1 cellular context compared by ENCODE assay signal in genomic region chr16:30698139-30698815, GRCh38.
TF ChIP-seq lines count a peak whose summit lies in the region.

No MANE protein-coding gene starts in this region.

TF ChIP-seq in K562, 482 proteins besides CTCF, POLR2A, EP300 and RAD21 (continued from another document and continues in another):
- 0 out of 2 replicates have a peak, but pooled peaks have one; percentile 18 for TF ChIP-seq DMBX1 (CRISPR knock-in tag; IDR thresholded peaks at IDR 0.05; ENCODE audit: borderline replicate concordance)
- peak; percentile 65; the same call in 1 of the 2 replicates for TF ChIP-seq KLF1 (tag; IDR thresholded peaks at IDR 0.05)
- TF ChIP-seq PCBP1 (IDR thresholded peaks at IDR 0.05; ENCODE audit: low read depth, low read length, poor library complexity, severe bottlenecking) = peak; percentile 22
- peak; percentile 91 to 96 (median 96) for TF ChIP-seq YY1 (IDR thresholded peaks at IDR 0.05; ENCODE audit: borderline replicate concordance in 1 of 3, control insufficient read depth in 1 of 3, extremely low read depth in 1 of 3, insufficient read depth in 3 of 3, insufficient read length in 1 of 3, insufficient replicate concordance in 2 of 3, low read depth in 1 of 3, low read length in 2 of 3)
- peak; percentile 83 for TF ChIP-seq PHF20 (IDR thresholded peaks at IDR 0.05; ENCODE audit: partially characterized antibody)
- TF ChIP-seq HMG20A (CRISPR knock-in tag; conservative IDR thresholded peaks at IDR 0.05) = no peak
- TF ChIP-seq GTF2E2 (tag; IDR thresholded peaks at IDR 0.05) = peak; percentile 92; the same call in 1 of the 2 replicates
- peak; percentile 97 for TF ChIP-seq ZBTB1 (CRISPR knock-in tag; IDR thresholded peaks at IDR 0.05; ENCODE audit: borderline replicate concordance, low read depth)
- peak; percentile 25 for TF ChIP-seq SMAD1 (IDR thresholded peaks at IDR 0.05; ENCODE audit: low read depth, low read length, partially characterized antibody)
- TF ChIP-seq ZBTB7A (IDR thresholded peaks at IDR 0.05; ENCODE audit: borderline replicate concordance, control insufficient read depth, low read depth, low read length) = peak; percentile 90
- TF ChIP-seq ZNF282 (CRISPR knock-in tag; IDR thresholded peaks at IDR 0.05) = no peak
- peak; percentile 99 for TF ChIP-seq ZFX (CRISPR knock-in tag; IDR thresholded peaks at IDR 0.05)
- peak; percentile 87 for TF ChIP-seq TRIM28 (IDR thresholded peaks at IDR 0.05)
- TF ChIP-seq, protein P1, sequence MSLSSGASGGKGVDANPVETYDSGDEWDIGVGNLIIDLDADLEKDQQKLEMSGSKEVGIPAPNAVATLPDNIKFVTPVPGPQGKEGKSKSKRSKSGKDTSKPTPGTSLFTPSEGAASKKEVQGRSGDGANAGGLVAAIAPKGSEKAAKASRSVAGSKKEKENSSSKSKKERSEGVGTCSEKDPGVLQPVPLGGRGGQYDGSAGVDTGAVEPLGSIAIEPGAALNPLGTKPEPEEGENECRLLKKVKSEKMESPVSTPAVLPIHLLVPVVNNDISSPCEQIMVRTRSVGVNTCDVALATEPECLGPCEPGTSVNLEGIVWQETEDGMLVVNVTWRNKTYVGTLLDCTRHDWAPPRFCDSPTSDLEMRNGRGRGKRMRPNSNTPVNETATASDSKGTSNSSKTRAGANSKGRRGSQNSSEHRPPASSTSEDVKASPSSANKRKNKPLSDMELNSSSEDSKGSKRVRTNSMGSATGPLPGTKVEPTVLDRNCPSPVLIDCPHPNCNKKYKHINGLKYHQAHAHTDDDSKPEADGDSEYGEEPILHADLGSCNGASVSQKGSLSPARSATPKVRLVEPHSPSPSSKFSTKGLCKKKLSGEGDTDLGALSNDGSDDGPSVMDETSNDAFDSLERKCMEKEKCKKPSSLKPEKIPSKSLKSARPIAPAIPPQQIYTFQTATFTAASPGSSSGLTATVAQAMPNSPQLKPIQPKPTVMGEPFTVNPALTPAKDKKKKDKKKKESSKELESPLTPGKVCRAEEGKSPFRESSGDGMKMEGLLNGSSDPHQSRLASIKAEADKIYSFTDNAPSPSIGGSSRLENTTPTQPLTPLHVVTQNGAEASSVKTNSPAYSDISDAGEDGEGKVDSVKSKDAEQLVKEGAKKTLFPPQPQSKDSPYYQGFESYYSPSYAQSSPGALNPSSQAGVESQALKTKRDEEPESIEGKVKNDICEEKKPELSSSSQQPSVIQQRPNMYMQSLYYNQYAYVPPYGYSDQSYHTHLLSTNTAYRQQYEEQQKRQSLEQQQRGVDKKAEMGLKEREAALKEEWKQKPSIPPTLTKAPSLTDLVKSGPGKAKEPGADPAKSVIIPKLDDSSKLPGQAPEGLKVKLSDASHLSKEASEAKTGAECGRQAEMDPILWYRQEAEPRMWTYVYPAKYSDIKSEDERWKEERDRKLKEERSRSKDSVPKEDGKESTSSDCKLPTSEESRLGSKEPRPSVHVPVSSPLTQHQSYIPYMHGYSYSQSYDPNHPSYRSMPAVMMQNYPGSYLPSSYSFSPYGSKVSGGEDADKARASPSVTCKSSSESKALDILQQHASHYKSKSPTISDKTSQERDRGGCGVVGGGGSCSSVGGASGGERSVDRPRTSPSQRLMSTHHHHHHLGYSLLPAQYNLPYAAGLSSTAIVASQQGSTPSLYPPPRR (CRISPR knock-in tag; IDR thresholded peaks at IDR 0.05; ENCODE audit: borderline replicate concordance) = peak; percentile 95
- TF ChIP-seq SREBF1 (IDR thresholded peaks at IDR 0.05; ENCODE audit: borderline replicate concordance, low read depth, low read length) = 0 out of 2 replicates have a peak, but pooled peaks have one; percentile 70
- TF ChIP-seq POLR2H (tag; IDR thresholded peaks at IDR 0.05; ENCODE audit: low read depth) = peak; percentile 95
- peak; percentile 89 for TF ChIP-seq CHD1 (IDR thresholded peaks at IDR 0.05; ENCODE audit: low read length)
- no peak for TF ChIP-seq GTF2A2 (tag; IDR thresholded peaks at IDR 0.05)
- no peak for TF ChIP-seq NFE2 (IDR thresholded peaks at IDR 0.05; ENCODE audit: low read depth)
- peak; percentile 83 for TF ChIP-seq GTF2F1 (IDR thresholded peaks at IDR 0.05; ENCODE audit: low read depth, low read length)
- TF ChIP-seq ZC3H8 (IDR thresholded peaks at IDR 0.05) = 0 out of 2 replicates have a peak, but pooled peaks have one; percentile 45
- TF ChIP-seq HDGF (IDR thresholded peaks at IDR 0.05) = no peak
- peak; percentile 84 for TF ChIP-seq MTA3 (IDR thresholded peaks at IDR 0.05; ENCODE audit: borderline replicate concordance)
- TF ChIP-seq SP1 (CRISPR knock-in tag; IDR thresholded peaks at IDR 0.05) = peak; percentile 94
- TF ChIP-seq TAF7 (tag; IDR thresholded peaks at IDR 0.05) = peak; percentile 95
- 0 out of 2 replicates have a peak, but pooled peaks have one; percentile 12 for TF ChIP-seq ZKSCAN1 (IDR thresholded peaks at IDR 0.05; ENCODE audit: low read depth, low read length)
- TF ChIP-seq RBM25 (IDR thresholded peaks at IDR 0.05; ENCODE audit: low read depth, low read length, severe bottlenecking) = peak; percentile 92
- no peak for TF ChIP-seq HNRNPUL1 (IDR thresholded peaks at IDR 0.05; ENCODE audit: low read length)
- peak; percentile 99 for TF ChIP-seq ZNF740 (CRISPR knock-in tag; IDR thresholded peaks at IDR 0.05)
- peak in 1 of 2 experiments; percentile 98; a peak in 2 of 4 replicates for TF ChIP-seq ZNF740 (tag; IDR thresholded peaks at IDR 0.05)
- no peak; the same call in 1 of the 2 replicates for TF ChIP-seq JUND (IDR thresholded peaks at IDR 0.05; ENCODE audit: borderline replicate concordance, low read depth, low read length)
- no peak for TF ChIP-seq JUND (tag; IDR thresholded peaks at IDR 0.05; ENCODE audit: borderline replicate concordance, low read depth, low read length)
- TF ChIP-seq, protein P2, sequence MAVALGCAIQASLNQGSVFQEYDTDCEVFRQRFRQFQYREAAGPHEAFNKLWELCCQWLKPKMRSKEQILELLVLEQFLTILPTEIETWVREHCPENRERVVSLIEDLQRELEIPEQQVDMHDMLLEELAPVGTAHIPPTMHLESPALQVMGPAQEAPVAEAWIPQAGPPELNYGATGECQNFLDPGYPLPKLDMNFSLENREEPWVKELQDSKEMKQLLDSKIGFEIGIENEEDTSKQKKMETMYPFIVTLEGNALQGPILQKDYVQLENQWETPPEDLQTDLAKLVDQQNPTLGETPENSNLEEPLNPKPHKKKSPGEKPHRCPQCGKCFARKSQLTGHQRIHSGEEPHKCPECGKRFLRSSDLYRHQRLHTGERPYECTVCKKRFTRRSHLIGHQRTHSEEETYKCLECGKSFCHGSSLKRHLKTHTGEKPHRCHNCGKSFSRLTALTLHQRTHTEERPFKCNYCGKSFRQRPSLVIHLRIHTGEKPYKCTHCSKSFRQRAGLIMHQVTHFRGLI (CRISPR knock-in tag; IDR thresholded peaks at IDR 0.05) = 0 out of 2 replicates have a peak, but pooled peaks have one; percentile 5
- TF ChIP-seq ZNF431 (CRISPR knock-in tag; IDR thresholded peaks at IDR 0.05) = no peak; the same call in 1 of the 2 replicates
- TF ChIP-seq TCF7L2 (IDR thresholded peaks at IDR 0.05; ENCODE audit: low read depth, low read length) = 0 out of 2 replicates have a peak, but pooled peaks have one; percentile 25
- TF ChIP-seq RBM14 (IDR thresholded peaks at IDR 0.05; ENCODE audit: borderline replicate concordance, insufficient read depth, low read depth, low read length) = no peak; the same call in 1 of the 2 replicates
- TF ChIP-seq SREBF2 (CRISPR knock-in tag; IDR thresholded peaks at IDR 0.05) = no peak
- TF ChIP-seq SMARCE1 (IDR thresholded peaks at IDR 0.05) = 0 out of 2 replicates have a peak, but pooled peaks have one; percentile 34
- no peak for TF ChIP-seq NR1H2 (CRISPR knock-in tag; IDR thresholded peaks at IDR 0.05)
- peak; percentile 78 for TF ChIP-seq U2AF1 (optimal IDR thresholded peaks at IDR 0.05; ENCODE audit: low read depth, low read length)
- TF ChIP-seq SAFB (IDR thresholded peaks at IDR 0.05; ENCODE audit: borderline replicate concordance, low read depth, low read length) = 0 out of 2 replicates have a peak, but pooled peaks have one; percentile 52
- peak; percentile 77 for TF ChIP-seq NEUROD1 (IDR thresholded peaks at IDR 0.05; ENCODE audit: borderline replicate concordance, low read depth, low read length, partially characterized antibody)
- peak; percentile 97 for TF ChIP-seq CXXC5 (CRISPR knock-in tag; IDR thresholded peaks at IDR 0.05)
- TF ChIP-seq ZHX1 (conservative IDR thresholded peaks at IDR 0.05; ENCODE audit: low read length) = peak; percentile 92; the same call in 1 of the 2 replicates
- TF ChIP-seq TGIF2 (CRISPR knock-in tag; IDR thresholded peaks at IDR 0.05) = no peak
- TF ChIP-seq CBX1 (IDR thresholded peaks at IDR 0.05; ENCODE audit: low read depth) = peak; percentile 24
- peak; percentile 37; the same call in 1 of the 2 replicates for TF ChIP-seq ARID3B (CRISPR knock-in tag; IDR thresholded peaks at IDR 0.05; ENCODE audit: borderline replicate concordance)
- TF ChIP-seq CREB3L1 (IDR thresholded peaks at IDR 0.05; ENCODE audit: borderline replicate concordance, low read depth) = peak; percentile 96
- peak; percentile 100 for TF ChIP-seq EP400 (IDR thresholded peaks at IDR 0.05)
- TF ChIP-seq NRF1 (conservative IDR thresholded peaks at IDR 0.05 in 1 of 2, IDR thresholded peaks at IDR 0.05 in 1 of 2) = peak; percentile 95 to 96
- no peak for TF ChIP-seq CBFA2T3 (IDR thresholded peaks at IDR 0.05)
- peak in 1 of 2 experiments; percentile 95; a peak in 1 of 4 replicates for TF ChIP-seq KDM4B (IDR thresholded peaks at IDR 0.05; ENCODE audit: borderline replicate concordance in 2 of 2, low read depth in 1 of 2)
- TF ChIP-seq SOX6 (IDR thresholded peaks at IDR 0.05) = peak; percentile 60
